ENCODE assay signal across 28 cellular contexts in the genomic region with DNA sequence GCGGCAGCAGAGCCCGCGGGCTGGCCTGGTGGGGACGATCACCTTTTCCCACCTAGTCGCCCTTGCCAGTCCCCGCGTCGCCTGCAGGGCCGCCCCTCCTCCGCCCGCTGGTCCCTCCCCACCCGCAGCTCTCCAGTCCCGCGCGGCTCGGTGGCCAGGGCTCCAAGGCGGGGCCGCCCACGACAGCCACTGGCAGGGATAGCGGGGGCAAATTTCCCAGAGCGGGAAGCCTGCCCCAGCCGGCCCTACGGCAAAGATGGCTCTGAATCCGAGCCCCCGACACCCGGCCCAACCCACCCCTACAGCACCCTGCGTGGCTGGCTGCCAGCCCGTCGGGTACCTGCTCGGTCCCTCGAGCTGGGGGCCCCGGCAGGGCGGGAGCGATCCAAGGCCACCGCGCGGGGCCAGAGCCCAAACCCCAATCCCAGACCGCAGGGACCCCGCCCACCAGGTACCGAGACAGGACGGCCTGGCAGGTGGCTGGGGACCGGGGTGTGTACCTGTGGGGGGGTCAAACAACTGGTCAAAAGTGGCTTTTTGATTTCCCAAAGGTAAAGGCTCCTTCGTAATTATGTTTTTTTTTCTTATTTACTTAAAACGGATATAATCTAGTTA. TPM values are rescaled to one million over a fixed set of nuclear protein-coding genes. Genes with fewer than 3 reads are reported as not detected.
A peak's percentile ranks its signal among the peaks of the same experiment; 100 is the strongest.
DNase-seq lines count a peak whose midpoint lies in the region; ATAC-seq and TF ChIP-seq lines count a peak whose summit lies in the region.
"Had no signal": no experiment of that assay in that cellular context is flagged by ENCODE, and none has a peak within 500 bp of the region (broad histone marks: within the 10 kb centered on the region; RNA-seq: fewer than 3 reads in every experiment).

No MANE protein-coding gene starts in this region.

- ATAC-seq in right cardiac atrium (no peak), HG02852 (IDR thresholded peaks at IDR 0.05; ENCODE audit: unreplicated experiment) (no peak)
- ATAC-seq: A549 had no signal

- no peak for DNase-seq in left ventricle myocardium inferior
- no peak for DNase-seq in right cardiac atrium
- no peak for DNase-seq in esophagus muscularis mucosa (ENCODE audit: extremely low spot score)
- DNase-seq in testis, result no peak
- DNase-seq in NCI-H69 (lab: John Stamatoyannopoulos, UW), result no peak
- no peak for DNase-seq in glomerular visceral epithelial cell (ENCODE audit: extremely low spot score)
- DNase-seq: AML-193; CD4-positive, alpha-beta T cell; DMS79 treated with DMSO at 0.1 percent for 48 hours; GF-D8; GOT3; NCI-H1048; NCI-H1417; NCI-H1694; NCI-H2029 treated with DMSO at 0.1 percent for 48 hours; NCI-H2227 treated with DMSO at 0.1 percent for 48 hours; NCI-H526 treated with DMSO at 0.1 percent for 48 hours; OCI-M1; Peyer's patch; SHP77 treated with DMSO at 0.1 percent for 48 hours had no signal

- H3K9me3 ChIP-seq in left ventricle myocardium inferior (replicated peaks), result peaks cover 41% of the 10 kb centered on the region
- peaks cover 2% of the 10 kb centered on the region for H3K9me3 ChIP-seq in right cardiac atrium (ENCODE audit: control insufficient read depth, low read length)
- peaks cover 0 to 18% (median 0%) of the 10 kb centered on the region in 4 donors for H3K9me3 ChIP-seq in esophagus muscularis mucosa
- H3K9me3 ChIP-seq in testis, result no peaks in the 10 kb centered on the region
- H3K9me3 ChIP-seq: HAP-1 had no signal

- TF ChIP-seq POLR2A in esophagus muscularis mucosa (IDR thresholded peaks at IDR 0.05; ENCODE audit: low read depth), result no peak
- TF ChIP-seq POLR2A in testis (IDR thresholded peaks at IDR 0.05), result no peak

- no peak for TF ChIP-seq CTCF in left ventricle myocardium inferior (IDR thresholded peaks at IDR 0.05; ENCODE audit: borderline replicate concordance)
- TF ChIP-seq CTCF in esophagus muscularis mucosa (IDR thresholded peaks at IDR 0.05), result no peak
- TF ChIP-seq CTCF in testis (IDR thresholded peaks at IDR 0.05), result no peak

- WGBS in right cardiac atrium, result 3% methylated on average over 44 of the region's 44 CpGs
- 14% methylated on average over 6 of the region's 44 CpGs for WGBS in esophagus muscularis mucosa
- 3 to 12% methylated on average over 6 to 43 of the region's 44 CpGs for WGBS in testis, 2 donors

- H3K4me1 ChIP-seq in left ventricle myocardium inferior (no peaks in the 10 kb centered on the region), right cardiac atrium (ENCODE audit: control insufficient read depth, insufficient read depth, low read length) (no peaks in the 10 kb centered on the region), esophagus muscularis mucosa (peaks cover 0 to 15% (median 10%) of the 10 kb centered on the region in 4 donors), testis (no peaks in the 10 kb centered on the region)
- H3K4me1 ChIP-seq: A549; BLaER1 treated with 17β-estradiol and CSF1 and Interleukin-3, amounts not matched to agents 10 nM and 100 nM; HAP-1; Peyer's patch had no signal

- H3K36me3 ChIP-seq in left ventricle myocardium inferior (no peaks in the 10 kb centered on the region), esophagus muscularis mucosa (no peaks in the 10 kb centered on the region), testis (ENCODE audit: low read depth, missing control alignments) (no peaks in the 10 kb centered on the region)
- H3K36me3 ChIP-seq: BLaER1 treated with 17β-estradiol and CSF1 and Interleukin-3, amounts not matched to agents 10 nM and 100 nM; HAP-1; Peyer's patch had no signal

- intact Hi-C loops in left ventricle myocardium inferior (cut with micrococcal nuclease) (no loop called here), right cardiac atrium (cut with DNase I) (no loop called here), esophagus muscularis mucosa (cut with DNase I) (no loop called here), testis (cut with DNase I; ENCODE audit: low total_unique reads) (no loop called here)

- peak overlapping the region; percentile 37 for H3K4me3 ChIP-seq in left ventricle myocardium inferior
- H3K4me3 ChIP-seq in right cardiac atrium (ENCODE audit: low read length), result no peak overlapping the region
- H3K4me3 ChIP-seq in esophagus muscularis mucosa, result peak overlapping the region; percentile 30 to 51 (median 42)
- peak overlapping the region; percentile 26 to 42 for H3K4me3 ChIP-seq in testis
- H3K4me3 ChIP-seq: A549, HAP-1, Peyer's patch had no signal

- no peak overlapping the region for H3K27ac ChIP-seq in left ventricle myocardium inferior (replicated peaks)
- H3K27ac ChIP-seq in right cardiac atrium (ENCODE audit: low read length), result no peak overlapping the region
- H3K27ac ChIP-seq in esophagus muscularis mucosa (replicated peaks in 1 of 4), result peak overlapping the region in 1 of 4 donors; percentile 7
- no peak overlapping the region for H3K27ac ChIP-seq in testis
- H3K27ac ChIP-seq: A549; BLaER1 treated with 17β-estradiol and CSF1 and Interleukin-3, amounts not matched to agents 10 nM and 100 nM; HL-60; KMS-11; Peyer's patch had no signal

- peaks cover 33% of the 10 kb centered on the region for H3K27me3 ChIP-seq in left ventricle myocardium inferior (ENCODE audit: low read depth)
- H3K27me3 ChIP-seq in right cardiac atrium (ENCODE audit: control insufficient read depth, insufficient read depth), result no peaks in the 10 kb centered on the region
- H3K27me3 ChIP-seq in esophagus muscularis mucosa, result peaks cover 0 to 36% (median 6%) of the 10 kb centered on the region in 4 donors
- H3K27me3 ChIP-seq in testis, result no peaks in the 10 kb centered on the region
- H3K27me3 ChIP-seq: BLaER1 treated with 17β-estradiol and CSF1 and Interleukin-3, amounts not matched to agents 10 nM and 100 nM; Peyer's patch had no signal

- TF ChIP-seq EP300 in esophagus muscularis mucosa (IDR thresholded peaks at IDR 0.05), result no peak

RNA-seq across cellular contexts. Expression of a gene that starts 6.3 kb away (rescaled TPM):
- total RNA-seq in left ventricle myocardium inferior, result 0.69 TPM
- 1 to 10 TPM in 3 of 4 donors, not detected in 1; 1.2 to 2.3 (median 1.8) TPM for total RNA-seq in right cardiac atrium
- polyA plus RNA-seq in right cardiac atrium, result 0.70 TPM
- 1 to 10 TPM in 2 of 4 donors, under 1 TPM in 2; 0.17 to 1.6 (median 1.0) TPM for total RNA-seq in esophagus muscularis mucosa
- 10 to 100 TPM; 16.0 to 17.7 TPM for total RNA-seq in testis
- polyA plus RNA-seq in testis (ENCODE audit: insufficient read depth, low read depth, low replicate concordance), result 7.7 TPM
- total RNA-seq: CD4-positive, alpha-beta T cell; NCI-H460; Peyer's patch had no signal
- polyA plus RNA-seq: A549, IgD-negative memory B cell had no signal

Comparison
In these comparisons a context has a peak if more than half of its experiments do, and no peak if none do; other contexts are left out.
1. RNA of a gene that starts 6.3 kb away (total RNA-seq): 16.0 to 17.7 TPM in testis; 1.2 to 2.3 TPM in right cardiac atrium, 0.17 to 1.6 TPM in esophagus muscularis mucosa and 0.69 TPM in left ventricle myocardium inferior (single experiment); every median in the first group is over 4 times any median in the second.